ENCODE assay signal across 17 cellular contexts in the genomic region with DNA sequence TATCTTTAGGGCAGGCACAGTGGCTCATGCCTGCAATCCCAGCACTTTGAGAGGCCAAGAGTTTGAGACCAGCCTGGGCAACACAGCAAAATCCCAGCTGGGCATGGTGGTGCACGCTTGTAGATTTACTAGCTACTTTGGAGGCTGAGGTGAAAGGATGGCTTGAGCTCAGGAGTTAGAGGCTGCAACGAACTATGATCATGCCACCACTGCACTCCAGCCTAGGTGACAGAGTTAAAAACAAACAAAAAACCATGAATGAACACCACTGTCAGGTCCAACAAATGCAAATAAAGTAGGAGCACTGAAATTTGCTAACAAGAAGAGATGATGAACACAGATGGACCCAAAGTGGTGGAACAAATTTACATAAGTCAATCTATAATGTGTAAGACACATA.
DNase-seq lines count a peak whose midpoint lies in the region; ATAC-seq and TF ChIP-seq lines count a peak whose summit lies in the region.
"Had no signal": no experiment of that assay in that cellular context is flagged by ENCODE, and none has a peak within 500 bp of the region (broad histone marks: within the 10 kb centered on the region; RNA-seq: fewer than 3 reads in every experiment).

No MANE protein-coding gene starts in this region.

- H3K4me1 Mint-ChIP-seq in activated naive CD8-positive, alpha-beta T cell treated with anti-CD3 and anti-CD28 coated beads, Interleukin-2, amount 50 U/mL, for 24 hours: peaks cover 73% of the 10 kb centered on the region
- peaks cover 36% of the 10 kb centered on the region for H3K4me1 Mint-ChIP-seq in nephron

- H3K36me3 Mint-ChIP-seq in activated naive CD8-positive, alpha-beta T cell treated with anti-CD3 and anti-CD28 coated beads, Interleukin-2, amount 50 U/mL, for 24 hours (ENCODE audit: low read depth): peaks cover 20% of the 10 kb centered on the region
- H3K36me3 Mint-ChIP-seq in nephron (ENCODE audit: low read depth): peaks cover 23% of the 10 kb centered on the region

- ATAC-seq in DND-41 (ENCODE audit: insufficient read depth, low read depth): no peak
- no peak for ATAC-seq in activated naive CD8-positive, alpha-beta T cell treated with anti-CD3 and anti-CD28 coated beads, Interleukin-2, amount 50 U/mL, for 24 hours
- ATAC-seq in HG03095 (IDR thresholded peaks at IDR 0.05; ENCODE audit: unreplicated experiment): no peak
- ATAC-seq: Panc1, sciatic nerve had no signal

- intact Hi-C loops in tibial artery (cut with DNase I; ENCODE audit: low total_unique reads): no loop called here

- H3K4me3 ChIP-seq in DND-41 (ENCODE audit: low read depth in 1 of 2, low read length in 2 of 2): no peak overlapping the region
- H3K4me3 ChIP-seq in tibial artery: no peak overlapping the region

- H3K9me3 Mint-ChIP-seq in activated naive CD8-positive, alpha-beta T cell treated with anti-CD3 and anti-CD28 coated beads, Interleukin-2, amount 50 U/mL, for 24 hours: peaks cover 5% of the 10 kb centered on the region
- H3K9me3 Mint-ChIP-seq in nephron: peaks cover 7% of the 10 kb centered on the region

- peak overlapping the region; percentile 69 for H3K27ac Mint-ChIP-seq in activated naive CD8-positive, alpha-beta T cell treated with anti-CD3 and anti-CD28 coated beads, Interleukin-2, amount 50 U/mL, for 24 hours
- peak overlapping the region; percentile 44 to 57 (median 52) for H3K27ac Mint-ChIP-seq in nephron

- no peaks in the 10 kb centered on the region for H3K27me3 Mint-ChIP-seq in activated naive CD8-positive, alpha-beta T cell treated with anti-CD3 and anti-CD28 coated beads, Interleukin-2, amount 50 U/mL, for 24 hours
- H3K27me3 Mint-ChIP-seq in nephron (ENCODE audit: low read depth): no peaks in the 10 kb centered on the region

- TF ChIP-seq CTCF in DND-41 (IDR thresholded peaks at IDR 0.05; ENCODE audit: borderline replicate concordance, extremely low read depth, low read length, poor library complexity, severe bottlenecking): no peak
- no peak for TF ChIP-seq CTCF in nephron (IDR thresholded peaks at IDR 0.05; ENCODE audit: unreplicated experiment in 3 of 3)
- no peak for TF ChIP-seq CTCF in tibial artery (IDR thresholded peaks at IDR 0.05)

- H3K4me2 ChIP-seq in DND-41 (ENCODE audit: insufficient read depth, low read length): peak overlapping the region; percentile 36; the same call in 1 of the 2 replicates

- no peaks in the 10 kb centered on the region for H3K27me3 ChIP-seq in DND-41 (ENCODE audit: insufficient read depth, low read length, poor library complexity)
- no peaks in the 10 kb centered on the region for H3K27me3 ChIP-seq in tibial artery

- no peak overlapping the region for H2AFZ ChIP-seq in DND-41 (ENCODE audit: low read depth, low read length)

- H3K27ac ChIP-seq in DND-41 (ENCODE audit: low read length) (peak overlapping the region; percentile 19; the same call in 1 of the 2 replicates), tibial artery (no peak overlapping the region)

- peaks cover 39% of the 10 kb centered on the region; the same call in 1 of the 2 replicates for H4K20me1 ChIP-seq in DND-41 (ENCODE audit: insufficient read depth, low read length)

- H3K9me3 ChIP-seq in DND-41 (ENCODE audit: insufficient read depth, low read length, severe bottlenecking) (no peaks in the 10 kb centered on the region), tibial artery (peaks cover 0 to 2% (median 0%) of the 10 kb centered on the region in 3 donors)

- H3K36me3 ChIP-seq in DND-41 (ENCODE audit: insufficient read depth, low read length) (no peaks in the 10 kb centered on the region; the same call in 1 of the 2 replicates), tibial artery (no peaks in the 10 kb centered on the region)

- no peak overlapping the region for H3K9ac ChIP-seq in DND-41 (ENCODE audit: low read depth, low read length)

- DNase-seq in DND-41 (no peak), NCI-H69 (lab: John Stamatoyannopoulos, UW) (peak; percentile 48), tibial artery (no peak)
- no peak for DNase-seq in activated naive CD8-positive, alpha-beta T cell treated with anti-CD3 and anti-CD28 coated beads, Interleukin-2, amount 50 U/mL, for 24 hours
- DNase-seq in effector CD8-positive, alpha-beta T cell (lab: John Stamatoyannopoulos, UW): no peak
- DNase-seq: activated CD4-positive, CD25-positive, alpha-beta regulatory T cell; activated T-cell treated with anti-CD3 and anti-CD28 coated beads, Interleukin-2, amount 50 U/mL, for 4 hours; amygdala; C1 segment of cervical spinal cord; erythroblast; NCI-H524 treated with DMSO at 0.1 percent for 48 hours; occipital lobe; stimulated activated CD4-positive, alpha-beta T cell treated with anti-CD3 and anti-CD28 coated beads, Interleukin-2, amount 100 ng/mL, for 48 hours had no signal

- H3K79me2 ChIP-seq in DND-41 (ENCODE audit: insufficient read depth, low read length): peaks cover 99% of the 10 kb centered on the region

- no peak overlapping the region for H3K4me3 Mint-ChIP-seq in activated naive CD8-positive, alpha-beta T cell treated with anti-CD3 and anti-CD28 coated beads, Interleukin-2, amount 50 U/mL, for 24 hours
- H3K4me3 Mint-ChIP-seq in nephron: peak overlapping the region; percentile 21 to 60 (median 47)
- H3K4me3 Mint-ChIP-seq: activated T-cell treated with anti-CD3 and anti-CD28 coated beads, Interleukin-2, amount 50 U/mL, for 4 hours had no signal

- peaks cover 36% of the 10 kb centered on the region for H3K4me1 ChIP-seq in DND-41 (ENCODE audit: insufficient read depth, low read length)
- peaks cover 0 to 36% (median 7%) of the 10 kb centered on the region in 4 donors for H3K4me1 ChIP-seq in tibial artery
